Comparison of ENCODE assay signal across 8 cellular contexts in the genomic region with DNA sequence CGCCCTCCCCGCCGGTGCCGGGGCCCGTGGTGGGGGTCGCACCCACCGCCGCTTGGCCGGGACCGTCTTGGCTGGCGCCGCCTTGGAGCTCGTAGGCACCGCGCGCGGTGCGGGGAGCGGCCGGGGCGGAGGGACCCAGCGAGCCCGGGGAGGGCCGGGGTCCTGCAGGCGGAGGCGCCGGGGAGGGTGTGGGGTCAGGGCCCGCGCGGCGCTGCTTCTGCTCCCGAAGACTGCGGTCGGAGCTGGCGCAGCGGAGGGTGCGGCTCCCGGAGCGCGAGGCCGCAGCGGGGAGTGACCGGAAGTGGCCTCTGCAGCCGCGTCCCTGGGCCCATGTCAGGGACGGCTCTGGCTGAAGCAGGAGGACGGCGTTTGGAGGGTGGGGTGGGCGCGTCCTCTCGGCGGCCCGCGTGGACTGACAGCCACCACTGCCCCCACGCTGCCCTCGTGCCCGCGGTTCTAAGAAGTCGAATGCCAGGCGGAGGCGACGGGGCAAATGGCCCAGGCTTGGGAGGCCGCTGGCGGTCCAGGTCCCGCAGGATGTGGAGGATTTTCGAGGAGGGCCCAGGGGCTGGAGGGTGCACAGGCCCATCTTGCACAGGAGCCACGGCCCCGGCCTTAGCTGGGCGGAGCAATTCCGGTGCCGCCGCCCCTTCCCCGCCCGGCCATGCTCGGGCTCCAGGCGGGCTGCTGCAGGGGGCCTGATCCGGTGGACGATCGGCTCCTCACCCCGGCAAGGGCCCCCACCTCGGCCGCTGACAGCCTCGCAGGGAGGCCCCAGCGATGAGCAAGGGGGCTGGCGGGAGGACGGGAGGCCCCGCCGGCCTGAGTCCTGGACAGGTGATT. TPM values are rescaled to one million over a fixed set of nuclear protein-coding genes. Genes with fewer than 3 reads are reported as not detected.
A peak's percentile ranks its signal among the peaks of the same experiment; 100 is the strongest.
DNase-seq lines count a peak whose midpoint lies in the region; ATAC-seq, FAIRE-seq and TF ChIP-seq lines count a peak whose summit lies in the region.

No MANE protein-coding gene starts in this region.

- peak; percentile 74 for TF ChIP-seq POLR2A in H54 (IDR thresholded peaks at IDR 0.05; ENCODE audit: low read depth, low read length)

- peak overlapping the region; percentile 97 for H2AFZ ChIP-seq in ACC112 (ENCODE audit: low read length, unreplicated experiment)

- ATAC-seq in foreskin keratinocyte: peak; percentile 49
- ATAC-seq in naive thymus-derived CD8-positive, alpha-beta T cell: peak; percentile 53 to 57
- no peak for ATAC-seq in HG03378 (IDR thresholded peaks at IDR 0.05; ENCODE audit: unreplicated experiment)

- peaks cover 23 to 48% (median 39%) of the 10 kb centered on the region in 5 donors for H3K27me3 Mint-ChIP-seq in naive thymus-derived CD8-positive, alpha-beta T cell

- H3K27ac ChIP-seq in ACC112 (ENCODE audit: low read depth, low read length) (no peak overlapping the region), WERI-Rb-1 (peak overlapping the region; percentile 77), foreskin keratinocyte (no peak overlapping the region)

- H3K9me3 Mint-ChIP-seq in naive thymus-derived CD8-positive, alpha-beta T cell: peaks cover 0 to 2% (median 0%) of the 10 kb centered on the region in 9 donors

- H3K4me1 ChIP-seq in ACC112 (ENCODE audit: control insufficient read depth, insufficient read depth, low read length, unreplicated experiment): no peaks in the 10 kb centered on the region
- H3K4me1 ChIP-seq in foreskin keratinocyte: no peaks in the 10 kb centered on the region

- H3K4me1 Mint-ChIP-seq in naive thymus-derived CD8-positive, alpha-beta T cell: peaks cover 5 to 7% (median 6%) of the 10 kb centered on the region in 4 donors

- peak overlapping the region in 7 of 10 donors; percentile 39 to 75 (median 55) for H3K4me3 Mint-ChIP-seq in naive thymus-derived CD8-positive, alpha-beta T cell

- FAIRE-seq in H54 (lab: Jason Lieb, UNC) (no peak), D721Med (lab: Jason Lieb, UNC) (no peak)

- no peaks in the 10 kb centered on the region for H3K9me3 ChIP-seq in WERI-Rb-1 (ENCODE audit: severe bottlenecking)

- TF ChIP-seq CTCF in WERI-Rb-1 (IDR thresholded peaks at IDR 0.05; ENCODE audit: low read depth, low read length) (no peak), foreskin keratinocyte (conservative IDR thresholded peaks at IDR 0.05) (no peak), D721Med (IDR thresholded peaks at IDR 0.05; ENCODE audit: insufficient read depth, missing control alignments) (no peak)

- H3K36me3 ChIP-seq in ACC112 (ENCODE audit: insufficient read depth, low read length) (no peaks in the 10 kb centered on the region), WERI-Rb-1 (no peaks in the 10 kb centered on the region)

- peak; percentile 72 for DNase-seq in H54 (ENCODE audit: insufficient read length, low spot score)
- DNase-seq in WERI-Rb-1: peak; percentile 83
- no peak for DNase-seq in foreskin keratinocyte
- DNase-seq in naive thymus-derived CD8-positive, alpha-beta T cell: peak in 1 of 10 donors; percentile 9
- DNase-seq in NCI-H510A (lab: John Stamatoyannopoulos, UW): no peak
- DNase-seq in D721Med (ENCODE audit: insufficient read length, low spot score): no peak

- POLR2A ChIA-PET in naive thymus-derived CD8-positive, alpha-beta T cell (lab: Charles Lee): interaction anchor here (0.8 kb wide), 1 partner anchor 98 kb away, joined by 3 read pairs; no protein-coding TSS in a partner anchor

- peaks cover 2% of the 10 kb centered on the region for H3K79me2 ChIP-seq in ACC112 (ENCODE audit: control insufficient read depth, insufficient read depth, low read length, unreplicated experiment)

- H3K4me3 ChIP-seq in ACC112 (ENCODE audit: low read depth, low read length) (peak overlapping the region; percentile 92), WERI-Rb-1 (ENCODE audit: low read depth, low read length) (peak overlapping the region; percentile 55)

- H3K27me3 ChIP-seq in ACC112 (ENCODE audit: insufficient read depth, low read length): no peaks in the 10 kb centered on the region
- no peaks in the 10 kb centered on the region for H3K27me3 ChIP-seq in WERI-Rb-1 (ENCODE audit: insufficient read depth, low read depth, severe bottlenecking)
- H3K27me3 ChIP-seq in foreskin keratinocyte: peaks cover 27% of the 10 kb centered on the region

- peaks cover 0 to 10% (median 0%) of the 10 kb centered on the region in 3 donors for H3K36me3 Mint-ChIP-seq in naive thymus-derived CD8-positive, alpha-beta T cell

- no peak overlapping the region for H3K27ac Mint-ChIP-seq in naive thymus-derived CD8-positive, alpha-beta T cell

RNA-seq across cellular contexts. Expression of a gene that starts 7.7 kb away (rescaled TPM):
- total RNA-seq in foreskin keratinocyte: 7.4 and 8.0 TPM in 2 replicates
- polyA plus RNA-seq in foreskin keratinocyte: 1.5 and 2.0 TPM in 2 replicates
- 10 to 100 TPM; 18.3 to 24.4 TPM for total RNA-seq in naive thymus-derived CD8-positive, alpha-beta T cell
- 10 to 100 TPM; 10.9 to 29.7 (median 18.2) TPM for polyA plus RNA-seq in naive thymus-derived CD8-positive, alpha-beta T cell

RNA-seq across cellular contexts. Expression of a gene that starts 33.2 kb away (rescaled TPM):
- total RNA-seq in foreskin keratinocyte: 4.4 and 4.5 TPM in 2 replicates
- polyA plus RNA-seq in foreskin keratinocyte: 1.5 and 2.0 TPM in 2 replicates
- 1 to 10 TPM; 1.9 to 2.5 TPM for total RNA-seq in naive thymus-derived CD8-positive, alpha-beta T cell
- polyA plus RNA-seq in naive thymus-derived CD8-positive, alpha-beta T cell: 1 to 10 TPM in 2 of 3 donors, under 1 TPM in 1; 0.42 to 1.4 (median 1.2) TPM

RNA-seq across cellular contexts. Expression of a gene that starts 60.0 kb away (rescaled TPM):
- total RNA-seq in foreskin keratinocyte: 14.9 and 15.1 TPM in 2 replicates
- polyA plus RNA-seq in foreskin keratinocyte: 1.5 and 1.9 TPM in 2 replicates
- total RNA-seq in naive thymus-derived CD8-positive, alpha-beta T cell: 10 to 100 TPM; 28.1 to 30.8 TPM
- 1 to 10 TPM; 3.7 to 6.5 (median 6.1) TPM for polyA plus RNA-seq in naive thymus-derived CD8-positive, alpha-beta T cell

Comparison
In these comparisons a context has a peak if more than half of its experiments do, and no peak if none do; other contexts are left out.
1. DNase-seq: peak in H54 (single experiment) and WERI-Rb-1 (single experiment); none in foreskin keratinocyte (0 of 2), NCI-H510A (single experiment) and D721Med (single experiment).